24 cellular contexts compared by ENCODE assay signal in genomic region chr12:108948369-108948768, GRCh38.
DNase-seq lines count a peak whose midpoint lies in the region; ATAC-seq, FAIRE-seq and TF ChIP-seq lines count a peak whose summit lies in the region.
"Had no signal": no experiment of that assay in that cellular context is flagged by ENCODE, and none has a peak within 500 bp of the region (broad histone marks: within the 10 kb centered on the region; RNA-seq: fewer than 3 reads in every experiment).

No MANE protein-coding gene starts in this region.

- peaks cover 4 to 20% (median 12%) of the 10 kb centered on the region in 5 donors for H3K27me3 Mint-ChIP-seq in naive thymus-derived CD4-positive, alpha-beta T cell

- FAIRE-seq in GM12891 (lab: Jason Lieb, UNC) (no peak), bronchial epithelial cell (lab: Jason Lieb, UNC) (no peak)
- FAIRE-seq: A549 had no signal

- POLR2A ChIA-PET in naive thymus-derived CD4-positive, alpha-beta T cell (lab: Charles Lee): no interaction called here

- no peak overlapping the region for H3K4me3 ChIP-seq in bronchial epithelial cell (ENCODE audit: low read depth, low read length)
- no peak overlapping the region for H3K4me3 ChIP-seq in naive thymus-derived CD4-positive, alpha-beta T cell (ENCODE audit: low read length)
- H3K4me3 ChIP-seq: A549, GM23338, HAP-1, Peyer's patch, SJSA1 had no signal

- no peaks in the 10 kb centered on the region for H3K9me3 ChIP-seq in naive thymus-derived CD4-positive, alpha-beta T cell (ENCODE audit: control insufficient read depth in 2 of 3, low read length in 3 of 3)
- H3K9me3 ChIP-seq: BE2C, HAP-1, SJSA1 had no signal

- H3K4me3 Mint-ChIP-seq in naive thymus-derived CD4-positive, alpha-beta T cell: no peak overlapping the region
- H3K4me3 Mint-ChIP-seq: CD4-positive, alpha-beta T cell; GM23338; T-helper 1 cell treated with Interleukin-12 subunit alpha and Interleukin-12 subunit beta and Interleukin-4 antibody, amounts not matched to agents 30 μg/mL and 1 μg/mL, for 36 hours had no signal

- no peak for TF ChIP-seq POLR2A in GM12891 (IDR thresholded peaks at IDR 0.05; ENCODE audit: low read depth, low read length)

- peaks cover 2 to 10% (median 7%) of the 10 kb centered on the region in 11 donors for H3K9me3 Mint-ChIP-seq in naive thymus-derived CD4-positive, alpha-beta T cell
- H3K9me3 Mint-ChIP-seq: CD4-positive, alpha-beta T cell had no signal

- no peaks in the 10 kb centered on the region for H3K27me3 ChIP-seq in bronchial epithelial cell (ENCODE audit: control insufficient read depth, insufficient read depth, low read length)
- H3K27me3 ChIP-seq in naive thymus-derived CD4-positive, alpha-beta T cell (ENCODE audit: control insufficient read depth in 2 of 2, insufficient read depth in 2 of 2, low read length in 2 of 2): no peaks in the 10 kb centered on the region
- H3K27me3 ChIP-seq: BE2C, Peyer's patch, SJSA1 had no signal

- no peak overlapping the region for H3K27ac ChIP-seq in naive thymus-derived CD4-positive, alpha-beta T cell (ENCODE audit: low read depth, low read length)
- H3K27ac ChIP-seq: A549, Peyer's patch, SJSA1 had no signal

- no peak for TF ChIP-seq CTCF in bronchial epithelial cell (IDR thresholded peaks at IDR 0.05; ENCODE audit: insufficient read depth, low read length, severe bottlenecking)

- H3K4me1 ChIP-seq in naive thymus-derived CD4-positive, alpha-beta T cell (ENCODE audit: control insufficient read depth in 2 of 2, insufficient read depth in 2 of 2, low read length in 2 of 2): no peaks in the 10 kb centered on the region
- H3K4me1 ChIP-seq: A549, BE2C, HAP-1, SJSA1 had no signal

- no peaks in the 10 kb centered on the region for H3K36me3 Mint-ChIP-seq in naive thymus-derived CD4-positive, alpha-beta T cell

- CTCF ChIA-PET in naive thymus-derived CD4-positive, alpha-beta T cell (lab: Charles Lee): no interaction called here

- ATAC-seq in naive thymus-derived CD4-positive, alpha-beta T cell: peak; percentile 54
- ATAC-seq in GM18868 (IDR thresholded peaks at IDR 0.05; ENCODE audit: unreplicated experiment): no peak
- no peak for ATAC-seq in GM21528 (IDR thresholded peaks at IDR 0.05; ENCODE audit: low FRiP score, unreplicated experiment)
- no peak for ATAC-seq in GM19324 (IDR thresholded peaks at IDR 0.05; ENCODE audit: low FRiP score, unreplicated experiment)
- ATAC-seq: A549, GM23338 had no signal

- no peaks in the 10 kb centered on the region for H3K36me3 ChIP-seq in bronchial epithelial cell (ENCODE audit: control insufficient read depth, insufficient read depth, low read length)
- H3K36me3 ChIP-seq in naive thymus-derived CD4-positive, alpha-beta T cell (ENCODE audit: control insufficient read depth in 2 of 3, insufficient read depth in 3 of 3, low read length in 3 of 3): no peaks in the 10 kb centered on the region
- H3K36me3 ChIP-seq: BE2C, HAP-1, Peyer's patch, SJSA1 had no signal

- peaks cover 0 to 6% (median 4%) of the 10 kb centered on the region in 7 donors for H3K4me1 Mint-ChIP-seq in naive thymus-derived CD4-positive, alpha-beta T cell
- H3K4me1 Mint-ChIP-seq: GM23338 had no signal

- DNase-seq in GM12891 (ENCODE audit: insufficient read length, low spot score) (no peak), NOMO-1 (lab: John Stamatoyannopoulos, UW; ENCODE audit: unreplicated experiment in 2 of 2) (peak; percentile 45 to 85), bronchial epithelial cell (ENCODE audit: low read depth) (peak; percentile 19), GM19240 (ENCODE audit: insufficient read length, low spot score) (no peak)
- DNase-seq in naive thymus-derived CD4-positive, alpha-beta T cell: no peak
- DNase-seq: BE2C; CD4-positive, alpha-beta T cell; DMS153; GDM1; KBM-7; MM.1S; NCI-H1417; NCI-H1694 treated with DMSO at 0.1 percent for 48 hours; NCI-H446; NCI-H526; Peyer's patch had no signal

- no peak overlapping the region for H3K27ac Mint-ChIP-seq in naive thymus-derived CD4-positive, alpha-beta T cell
- H3K27ac Mint-ChIP-seq: CD4-positive, alpha-beta T cell; GM23338; T-helper 1 cell treated with Interleukin-12 subunit alpha and Interleukin-12 subunit beta and Interleukin-4 antibody, amounts not matched to agents 30 μg/mL and 1 μg/mL, for 36 hours had no signal

- intact Hi-C loops in naive thymus-derived CD4-positive, alpha-beta T cell (cut with micrococcal nuclease): no loop called here

TF ChIP-seq in GM12891, 5 proteins besides CTCF, POLR2A, EP300 and RAD21:
- peak; percentile 15; the same call in 1 of the 2 replicates for TF ChIP-seq SPI1 (IDR thresholded peaks at IDR 0.05; ENCODE audit: low read depth, low read length)
- TF ChIP-seq PAX5 (IDR thresholded peaks at IDR 0.05; ENCODE audit: insufficient read depth, low read length, severe bottlenecking): no peak

Comparison
In these comparisons a context has a peak if more than half of its experiments do, and no peak if none do; other contexts are left out.
1. DNase-seq: peak in NOMO-1 (2 of 2) and bronchial epithelial cell (single experiment); none in GM12891 (single experiment), naive thymus-derived CD4-positive, alpha-beta T cell (0 of 9) and GM19240 (single experiment).